ENCODE assay signal across 1 cellular context in genomic region chr10:48468130-48468790, GRCh38.
TF ChIP-seq lines count a peak whose summit lies in the region.

No MANE protein-coding gene starts in this region.

TF ChIP-seq in H1, 55 proteins besides CTCF, POLR2A, EP300 and RAD21:
- TF ChIP-seq HDAC2 (IDR thresholded peaks at IDR 0.05; ENCODE audit: borderline replicate concordance in 1 of 2, low read depth in 2 of 2, low read length in 2 of 2) (no peak), BACH1 (IDR thresholded peaks at IDR 0.05; ENCODE audit: low read length) (no peak)
